In the genomic region with DNA sequence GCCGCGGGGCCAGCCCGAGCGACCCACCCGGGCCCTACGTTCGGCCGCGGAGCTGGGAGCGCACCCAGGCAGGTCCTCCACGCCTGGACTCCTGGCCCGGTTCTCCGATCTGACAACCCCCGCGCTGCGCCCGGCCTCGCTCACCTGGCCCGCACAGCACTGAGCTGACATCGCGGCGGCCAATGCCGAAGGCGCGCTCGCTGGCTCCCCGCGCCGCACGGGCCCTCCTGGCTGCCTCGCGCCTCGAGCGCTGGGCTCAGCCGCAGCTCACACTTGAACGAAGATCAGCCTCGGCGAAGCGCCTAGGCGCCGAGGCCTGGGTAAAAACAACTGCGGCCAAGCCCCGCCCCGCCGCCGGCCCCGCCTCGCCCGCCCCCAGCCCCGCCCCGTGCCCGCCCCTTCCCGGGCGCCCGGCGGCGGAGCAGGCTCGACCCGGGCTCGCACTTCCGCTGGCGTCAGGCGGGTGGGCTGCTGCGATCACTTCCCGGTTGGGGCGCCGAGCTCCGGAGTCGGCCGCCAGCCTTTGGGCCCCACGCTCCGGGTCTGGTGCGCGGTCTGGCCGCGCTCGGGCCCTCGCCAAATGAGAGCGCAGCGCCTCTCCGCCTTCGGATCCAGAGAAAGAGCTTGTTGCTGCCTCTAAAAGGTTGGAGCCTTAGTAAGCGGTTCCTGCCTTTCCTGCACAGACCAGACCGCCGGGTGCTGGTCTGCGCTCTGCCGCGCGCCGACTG, we compare ENCODE assay signal across 1 cellular context.
TF ChIP-seq lines count a peak whose summit lies in the region.

A gene (minus strand): TSS at position 297 of the 728 bp plus-strand sequence. CDS start 126 bp downstream, at position 171.

TF ChIP-seq in HEK293, 187 proteins besides CTCF, POLR2A, EP300 and RAD21 (continued from another document):
- TF ChIP-seq, protein P1, sequence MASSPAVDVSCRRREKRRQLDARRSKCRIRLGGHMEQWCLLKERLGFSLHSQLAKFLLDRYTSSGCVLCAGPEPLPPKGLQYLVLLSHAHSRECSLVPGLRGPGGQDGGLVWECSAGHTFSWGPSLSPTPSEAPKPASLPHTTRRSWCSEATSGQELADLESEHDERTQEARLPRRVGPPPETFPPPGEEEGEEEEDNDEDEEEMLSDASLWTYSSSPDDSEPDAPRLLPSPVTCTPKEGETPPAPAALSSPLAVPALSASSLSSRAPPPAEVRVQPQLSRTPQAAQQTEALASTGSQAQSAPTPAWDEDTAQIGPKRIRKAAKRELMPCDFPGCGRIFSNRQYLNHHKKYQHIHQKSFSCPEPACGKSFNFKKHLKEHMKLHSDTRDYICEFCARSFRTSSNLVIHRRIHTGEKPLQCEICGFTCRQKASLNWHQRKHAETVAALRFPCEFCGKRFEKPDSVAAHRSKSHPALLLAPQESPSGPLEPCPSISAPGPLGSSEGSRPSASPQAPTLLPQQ (tag by site-specific recombination; IDR thresholded peaks at IDR 0.05), result peak; percentile 65
- TF ChIP-seq ZBTB17 (tag by site-specific recombination; IDR thresholded peaks at IDR 0.05) (peak; percentile 98), SCRT2 (tag by site-specific recombination; IDR thresholded peaks at IDR 0.05) (peak; percentile 78), ZBTB8A (tag by site-specific recombination; IDR thresholded peaks at IDR 0.05) (peak; percentile 99), KLF8 (tag by site-specific recombination; IDR thresholded peaks at IDR 0.05) (peak; percentile 36; the same call in 1 of the 2 replicates), ZBTB7A (tag by site-specific recombination; IDR thresholded peaks at IDR 0.05; ENCODE audit: low read depth) (no peak), OSR2 (tag by site-specific recombination; IDR thresholded peaks at IDR 0.05) (no peak), ZFP37 (tag by site-specific recombination; IDR thresholded peaks at IDR 0.05) (peak; percentile 69; the same call in 1 of the 2 replicates)
- TF ChIP-seq, protein P2, sequence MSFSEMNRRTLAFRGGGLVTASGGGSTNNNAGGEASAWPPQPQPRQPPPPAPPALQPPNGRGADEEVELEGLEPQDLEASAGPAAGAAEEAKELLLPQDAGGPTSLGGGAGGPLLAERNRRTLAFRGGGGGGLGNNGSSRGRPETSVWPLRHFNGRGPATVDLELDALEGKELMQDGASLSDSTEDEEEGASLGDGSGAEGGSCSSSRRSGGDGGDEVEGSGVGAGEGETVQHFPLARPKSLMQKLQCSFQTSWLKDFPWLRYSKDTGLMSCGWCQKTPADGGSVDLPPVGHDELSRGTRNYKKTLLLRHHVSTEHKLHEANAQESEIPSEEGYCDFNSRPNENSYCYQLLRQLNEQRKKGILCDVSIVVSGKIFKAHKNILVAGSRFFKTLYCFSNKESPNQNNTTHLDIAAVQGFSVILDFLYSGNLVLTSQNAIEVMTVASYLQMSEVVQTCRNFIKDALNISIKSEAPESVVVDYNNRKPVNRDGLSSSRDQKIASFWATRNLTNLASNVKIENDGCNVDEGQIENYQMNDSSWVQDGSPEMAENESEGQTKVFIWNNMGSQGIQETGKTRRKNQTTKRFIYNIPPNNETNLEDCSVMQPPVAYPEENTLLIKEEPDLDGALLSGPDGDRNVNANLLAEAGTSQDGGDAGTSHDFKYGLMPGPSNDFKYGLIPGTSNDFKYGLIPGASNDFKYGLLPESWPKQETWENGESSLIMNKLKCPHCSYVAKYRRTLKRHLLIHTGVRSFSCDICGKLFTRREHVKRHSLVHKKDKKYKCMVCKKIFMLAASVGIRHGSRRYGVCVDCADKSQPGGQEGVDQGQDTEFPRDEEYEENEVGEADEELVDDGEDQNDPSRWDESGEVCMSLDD (tag by site-specific recombination; IDR thresholded peaks at IDR 0.05), result no peak
- TF ChIP-seq, protein P3, sequence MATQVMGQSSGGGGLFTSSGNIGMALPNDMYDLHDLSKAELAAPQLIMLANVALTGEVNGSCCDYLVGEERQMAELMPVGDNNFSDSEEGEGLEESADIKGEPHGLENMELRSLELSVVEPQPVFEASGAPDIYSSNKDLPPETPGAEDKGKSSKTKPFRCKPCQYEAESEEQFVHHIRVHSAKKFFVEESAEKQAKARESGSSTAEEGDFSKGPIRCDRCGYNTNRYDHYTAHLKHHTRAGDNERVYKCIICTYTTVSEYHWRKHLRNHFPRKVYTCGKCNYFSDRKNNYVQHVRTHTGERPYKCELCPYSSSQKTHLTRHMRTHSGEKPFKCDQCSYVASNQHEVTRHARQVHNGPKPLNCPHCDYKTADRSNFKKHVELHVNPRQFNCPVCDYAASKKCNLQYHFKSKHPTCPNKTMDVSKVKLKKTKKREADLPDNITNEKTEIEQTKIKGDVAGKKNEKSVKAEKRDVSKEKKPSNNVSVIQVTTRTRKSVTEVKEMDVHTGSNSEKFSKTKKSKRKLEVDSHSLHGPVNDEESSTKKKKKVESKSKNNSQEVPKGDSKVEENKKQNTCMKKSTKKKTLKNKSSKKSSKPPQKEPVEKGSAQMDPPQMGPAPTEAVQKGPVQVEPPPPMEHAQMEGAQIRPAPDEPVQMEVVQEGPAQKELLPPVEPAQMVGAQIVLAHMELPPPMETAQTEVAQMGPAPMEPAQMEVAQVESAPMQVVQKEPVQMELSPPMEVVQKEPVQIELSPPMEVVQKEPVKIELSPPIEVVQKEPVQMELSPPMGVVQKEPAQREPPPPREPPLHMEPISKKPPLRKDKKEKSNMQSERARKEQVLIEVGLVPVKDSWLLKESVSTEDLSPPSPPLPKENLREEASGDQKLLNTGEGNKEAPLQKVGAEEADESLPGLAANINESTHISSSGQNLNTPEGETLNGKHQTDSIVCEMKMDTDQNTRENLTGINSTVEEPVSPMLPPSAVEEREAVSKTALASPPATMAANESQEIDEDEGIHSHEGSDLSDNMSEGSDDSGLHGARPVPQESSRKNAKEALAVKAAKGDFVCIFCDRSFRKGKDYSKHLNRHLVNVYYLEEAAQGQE (tag by site-specific recombination; IDR thresholded peaks at IDR 0.05), result 0 out of 2 replicates have a peak, but pooled peaks have one; percentile 11
- TF ChIP-seq, protein P4, sequence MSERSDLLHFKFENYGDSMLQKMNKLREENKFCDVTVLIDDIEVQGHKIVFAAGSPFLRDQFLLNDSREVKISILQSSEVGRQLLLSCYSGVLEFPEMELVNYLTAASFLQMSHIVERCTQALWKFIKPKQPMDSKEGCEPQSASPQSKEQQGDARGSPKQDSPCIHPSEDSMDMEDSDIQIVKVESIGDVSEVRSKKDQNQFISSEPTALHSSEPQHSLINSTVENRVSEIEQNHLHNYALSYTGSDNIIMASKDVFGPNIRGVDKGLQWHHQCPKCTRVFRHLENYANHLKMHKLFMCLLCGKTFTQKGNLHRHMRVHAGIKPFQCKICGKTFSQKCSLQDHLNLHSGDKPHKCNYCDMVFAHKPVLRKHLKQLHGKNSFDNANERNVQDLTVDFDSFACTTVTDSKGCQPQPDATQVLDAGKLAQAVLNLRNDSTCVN (tag by site-specific recombination; optimal IDR thresholded peaks at IDR 0.05), result peak; percentile 88
